In the genomic region with DNA sequence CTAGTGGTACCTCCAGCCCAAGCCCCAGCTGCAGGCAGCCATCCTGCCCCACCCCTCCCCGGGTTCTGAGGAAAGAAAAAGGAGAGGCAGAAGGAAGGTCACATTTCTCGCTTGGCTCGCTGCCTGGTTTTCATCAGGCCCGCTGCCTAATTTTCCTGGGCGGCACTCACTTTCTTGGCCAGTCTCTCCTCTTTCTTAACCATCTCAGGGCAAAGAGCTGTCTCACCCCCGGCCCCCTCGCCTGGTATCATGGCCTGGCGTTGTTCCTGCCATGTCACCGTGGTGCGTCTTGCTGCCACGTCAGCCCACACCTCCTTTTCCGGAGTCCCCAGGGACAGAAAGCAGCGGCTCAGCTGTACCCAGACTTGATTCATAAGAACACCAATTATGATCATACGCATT, we compare ENCODE assay signal across 1 cellular context.
TF ChIP-seq lines count a peak whose summit lies in the region.

No MANE protein-coding gene starts in this region.

TF ChIP-seq in IMR-90, 13 proteins besides CTCF, POLR2A, EP300 and RAD21 (continued from another document):
- no peak for TF ChIP-seq MXI1 (IDR thresholded peaks at IDR 0.05; ENCODE audit: borderline replicate concordance, low read depth, low read length)
- TF ChIP-seq ELK1 (IDR thresholded peaks at IDR 0.05; ENCODE audit: borderline replicate concordance, low read depth, low read length): no peak
- no peak for TF ChIP-seq BHLHE40 (IDR thresholded peaks at IDR 0.05; ENCODE audit: low read depth, low read length)
- no peak for TF ChIP-seq RCOR1 (IDR thresholded peaks at IDR 0.05; ENCODE audit: insufficient replicate concordance, low read length)
- TF ChIP-seq CHD1 (IDR thresholded peaks at IDR 0.05; ENCODE audit: low read depth, low read length): no peak
